ENCODE assay signal across 1 cellular context in the genomic region with DNA sequence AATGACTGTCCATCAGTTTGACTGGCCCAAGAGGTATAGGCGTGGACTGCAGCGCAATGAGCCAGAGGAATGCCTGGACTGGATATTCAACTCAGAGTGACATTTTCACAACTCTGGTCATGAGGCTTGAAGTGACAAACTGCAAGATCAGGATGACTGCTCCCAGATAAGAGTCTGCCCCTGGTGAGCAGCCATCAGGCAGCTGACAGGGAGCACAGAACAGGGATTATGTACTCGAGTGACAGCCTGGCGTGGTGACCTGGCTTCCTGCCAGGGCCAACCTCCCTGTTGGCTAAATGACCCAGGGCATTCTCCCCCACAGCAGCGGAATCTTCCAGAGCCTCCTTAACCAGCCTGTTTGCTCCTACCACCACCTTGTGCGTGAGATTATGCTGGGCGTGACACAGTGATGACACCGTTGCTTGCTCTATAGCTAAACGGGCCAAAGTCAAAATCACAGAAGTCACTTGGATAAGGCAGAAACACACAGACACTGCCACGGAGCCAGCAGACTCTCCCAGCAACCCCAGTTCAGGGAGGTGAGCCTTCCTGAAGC.
A peak's percentile ranks its signal among the peaks of the same experiment; 100 is the strongest.
TF ChIP-seq lines count a peak whose summit lies in the region.

No MANE protein-coding gene starts in this region.

TF ChIP-seq in HepG2, 621 proteins besides CTCF, POLR2A, EP300 and RAD21 (continued from another document and continues in another):
- TF ChIP-seq, protein P1, sequence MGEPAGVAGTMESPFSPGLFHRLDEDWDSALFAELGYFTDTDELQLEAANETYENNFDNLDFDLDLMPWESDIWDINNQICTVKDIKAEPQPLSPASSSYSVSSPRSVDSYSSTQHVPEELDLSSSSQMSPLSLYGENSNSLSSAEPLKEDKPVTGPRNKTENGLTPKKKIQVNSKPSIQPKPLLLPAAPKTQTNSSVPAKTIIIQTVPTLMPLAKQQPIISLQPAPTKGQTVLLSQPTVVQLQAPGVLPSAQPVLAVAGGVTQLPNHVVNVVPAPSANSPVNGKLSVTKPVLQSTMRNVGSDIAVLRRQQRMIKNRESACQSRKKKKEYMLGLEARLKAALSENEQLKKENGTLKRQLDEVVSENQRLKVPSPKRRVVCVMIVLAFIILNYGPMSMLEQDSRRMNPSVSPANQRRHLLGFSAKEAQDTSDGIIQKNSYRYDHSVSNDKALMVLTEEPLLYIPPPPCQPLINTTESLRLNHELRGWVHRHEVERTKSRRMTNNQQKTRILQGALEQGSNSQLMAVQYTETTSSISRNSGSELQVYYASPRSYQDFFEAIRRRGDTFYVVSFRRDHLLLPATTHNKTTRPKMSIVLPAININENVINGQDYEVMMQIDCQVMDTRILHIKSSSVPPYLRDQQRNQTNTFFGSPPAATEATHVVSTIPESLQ (CRISPR knock-in tag; conservative IDR thresholded peaks at IDR 0.05) = no peak
- TF ChIP-seq, protein P2, sequence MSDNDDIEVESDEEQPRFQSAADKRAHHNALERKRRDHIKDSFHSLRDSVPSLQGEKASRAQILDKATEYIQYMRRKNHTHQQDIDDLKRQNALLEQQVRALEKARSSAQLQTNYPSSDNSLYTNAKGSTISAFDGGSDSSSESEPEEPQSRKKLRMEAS (IDR thresholded peaks at IDR 0.05) = 0 out of 2 replicates have a peak, but pooled peaks have one; percentile 15
- TF ChIP-seq BCLAF1 (IDR thresholded peaks at IDR 0.05) (no peak), MED13 (CRISPR knock-in tag; IDR thresholded peaks at IDR 0.05) (no peak), POLR2G (IDR thresholded peaks at IDR 0.05; ENCODE audit: low read depth, low read length) (no peak), LCORL (IDR thresholded peaks at IDR 0.05) (no peak), LCORL (CRISPR knock-in tag; IDR thresholded peaks at IDR 0.05) (peak; percentile 62; the same call in 1 of the 2 replicates), ZNF678 (CRISPR knock-in tag; IDR thresholded peaks at IDR 0.05) (no peak), SOX5 (CRISPR knock-in tag; IDR thresholded peaks at IDR 0.05; ENCODE audit: borderline replicate concordance) (0 out of 2 replicates have a peak, but pooled peaks have one; percentile 9), ZNF570 (CRISPR knock-in tag; IDR thresholded peaks at IDR 0.05; ENCODE audit: borderline replicate concordance) (no peak), ZNF629 (CRISPR knock-in tag; conservative IDR thresholded peaks at IDR 0.05) (no peak), ZNF235 (CRISPR knock-in tag; IDR thresholded peaks at IDR 0.05; ENCODE audit: borderline replicate concordance) (no peak), ZBTB26 (CRISPR knock-in tag; IDR thresholded peaks at IDR 0.05; ENCODE audit: borderline replicate concordance) (no peak), ZNF251 (CRISPR knock-in tag; IDR thresholded peaks at IDR 0.05) (no peak), NONO (IDR thresholded peaks at IDR 0.05) (no peak), NONO (CRISPR knock-in tag; conservative IDR thresholded peaks at IDR 0.05) (0 out of 2 replicates have a peak, but pooled peaks have one; percentile 56), SNRNP70 (IDR thresholded peaks at IDR 0.05; ENCODE audit: low read depth, low read length) (no peak), ZNF614 (CRISPR knock-in tag; IDR thresholded peaks at IDR 0.05; ENCODE audit: borderline replicate concordance) (no peak), ZNF562 (CRISPR knock-in tag; IDR thresholded peaks at IDR 0.05; ENCODE audit: borderline replicate concordance) (no peak), ETV6 (CRISPR knock-in tag; conservative IDR thresholded peaks at IDR 0.05) (no peak), MIXL1 (CRISPR knock-in tag; IDR thresholded peaks at IDR 0.05) (0 out of 2 replicates have a peak, but pooled peaks have one; percentile 30), ARID3A (IDR thresholded peaks at IDR 0.05; ENCODE audit: low read depth, low read length) (no peak)
- TF ChIP-seq, protein P3, sequence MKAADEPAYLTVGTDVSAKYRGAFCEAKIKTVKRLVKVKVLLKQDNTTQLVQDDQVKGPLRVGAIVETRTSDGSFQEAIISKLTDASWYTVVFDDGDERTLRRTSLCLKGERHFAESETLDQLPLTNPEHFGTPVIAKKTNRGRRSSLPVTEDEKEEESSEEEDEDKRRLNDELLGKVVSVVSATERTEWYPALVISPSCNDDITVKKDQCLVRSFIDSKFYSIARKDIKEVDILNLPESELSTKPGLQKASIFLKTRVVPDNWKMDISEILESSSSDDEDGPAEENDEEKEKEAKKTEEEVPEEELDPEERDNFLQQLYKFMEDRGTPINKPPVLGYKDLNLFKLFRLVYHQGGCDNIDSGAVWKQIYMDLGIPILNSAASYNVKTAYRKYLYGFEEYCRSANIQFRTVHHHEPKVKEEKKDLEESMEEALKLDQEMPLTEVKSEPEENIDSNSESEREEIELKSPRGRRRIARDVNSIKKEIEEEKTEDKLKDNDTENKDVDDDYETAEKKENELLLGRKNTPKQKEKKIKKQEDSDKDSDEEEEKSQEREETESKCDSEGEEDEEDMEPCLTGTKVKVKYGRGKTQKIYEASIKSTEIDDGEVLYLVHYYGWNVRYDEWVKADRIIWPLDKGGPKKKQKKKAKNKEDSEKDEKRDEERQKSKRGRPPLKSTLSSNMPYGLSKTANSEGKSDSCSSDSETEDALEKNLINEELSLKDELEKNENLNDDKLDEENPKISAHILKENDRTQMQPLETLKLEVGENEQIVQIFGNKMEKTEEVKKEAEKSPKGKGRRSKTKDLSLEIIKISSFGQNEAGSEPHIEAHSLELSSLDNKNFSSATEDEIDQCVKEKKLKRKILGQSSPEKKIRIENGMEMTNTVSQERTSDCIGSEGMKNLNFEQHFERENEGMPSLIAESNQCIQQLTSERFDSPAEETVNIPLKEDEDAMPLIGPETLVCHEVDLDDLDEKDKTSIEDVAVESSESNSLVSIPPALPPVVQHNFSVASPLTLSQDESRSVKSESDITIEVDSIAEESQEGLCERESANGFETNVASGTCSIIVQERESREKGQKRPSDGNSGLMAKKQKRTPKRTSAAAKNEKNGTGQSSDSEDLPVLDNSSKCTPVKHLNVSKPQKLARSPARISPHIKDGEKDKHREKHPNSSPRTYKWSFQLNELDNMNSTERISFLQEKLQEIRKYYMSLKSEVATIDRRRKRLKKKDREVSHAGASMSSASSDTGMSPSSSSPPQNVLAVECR (CRISPR knock-in tag; IDR thresholded peaks at IDR 0.05; ENCODE audit: borderline replicate concordance) = peak; percentile 62; the same call in 1 of the 2 replicates
- TF ChIP-seq, protein P4, sequence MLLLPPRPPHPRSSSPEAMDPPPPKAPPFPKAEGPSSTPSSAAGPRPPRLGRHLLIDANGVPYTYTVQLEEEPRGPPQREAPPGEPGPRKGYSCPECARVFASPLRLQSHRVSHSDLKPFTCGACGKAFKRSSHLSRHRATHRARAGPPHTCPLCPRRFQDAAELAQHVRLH (CRISPR knock-in tag; IDR thresholded peaks at IDR 0.05; ENCODE audit: borderline replicate concordance, low read depth) = no peak
- TF ChIP-seq, protein P5, sequence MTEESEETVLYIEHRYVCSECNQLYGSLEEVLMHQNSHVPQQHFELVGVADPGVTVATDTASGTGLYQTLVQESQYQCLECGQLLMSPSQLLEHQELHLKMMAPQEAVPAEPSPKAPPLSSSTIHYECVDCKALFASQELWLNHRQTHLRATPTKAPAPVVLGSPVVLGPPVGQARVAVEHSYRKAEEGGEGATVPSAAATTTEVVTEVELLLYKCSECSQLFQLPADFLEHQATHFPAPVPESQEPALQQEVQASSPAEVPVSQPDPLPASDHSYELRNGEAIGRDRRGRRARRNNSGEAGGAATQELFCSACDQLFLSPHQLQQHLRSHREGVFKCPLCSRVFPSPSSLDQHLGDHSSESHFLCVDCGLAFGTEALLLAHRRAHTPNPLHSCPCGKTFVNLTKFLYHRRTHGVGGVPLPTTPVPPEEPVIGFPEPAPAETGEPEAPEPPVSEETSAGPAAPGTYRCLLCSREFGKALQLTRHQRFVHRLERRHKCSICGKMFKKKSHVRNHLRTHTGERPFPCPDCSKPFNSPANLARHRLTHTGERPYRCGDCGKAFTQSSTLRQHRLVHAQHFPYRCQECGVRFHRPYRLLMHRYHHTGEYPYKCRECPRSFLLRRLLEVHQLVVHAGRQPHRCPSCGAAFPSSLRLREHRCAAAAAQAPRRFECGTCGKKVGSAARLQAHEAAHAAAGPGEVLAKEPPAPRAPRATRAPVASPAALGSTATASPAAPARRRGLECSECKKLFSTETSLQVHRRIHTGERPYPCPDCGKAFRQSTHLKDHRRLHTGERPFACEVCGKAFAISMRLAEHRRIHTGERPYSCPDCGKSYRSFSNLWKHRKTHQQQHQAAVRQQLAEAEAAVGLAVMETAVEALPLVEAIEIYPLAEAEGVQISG (CRISPR knock-in tag; IDR thresholded peaks at IDR 0.05) = peak; percentile 14; the same call in 1 of the 2 replicates
- TF ChIP-seq, protein P6, sequence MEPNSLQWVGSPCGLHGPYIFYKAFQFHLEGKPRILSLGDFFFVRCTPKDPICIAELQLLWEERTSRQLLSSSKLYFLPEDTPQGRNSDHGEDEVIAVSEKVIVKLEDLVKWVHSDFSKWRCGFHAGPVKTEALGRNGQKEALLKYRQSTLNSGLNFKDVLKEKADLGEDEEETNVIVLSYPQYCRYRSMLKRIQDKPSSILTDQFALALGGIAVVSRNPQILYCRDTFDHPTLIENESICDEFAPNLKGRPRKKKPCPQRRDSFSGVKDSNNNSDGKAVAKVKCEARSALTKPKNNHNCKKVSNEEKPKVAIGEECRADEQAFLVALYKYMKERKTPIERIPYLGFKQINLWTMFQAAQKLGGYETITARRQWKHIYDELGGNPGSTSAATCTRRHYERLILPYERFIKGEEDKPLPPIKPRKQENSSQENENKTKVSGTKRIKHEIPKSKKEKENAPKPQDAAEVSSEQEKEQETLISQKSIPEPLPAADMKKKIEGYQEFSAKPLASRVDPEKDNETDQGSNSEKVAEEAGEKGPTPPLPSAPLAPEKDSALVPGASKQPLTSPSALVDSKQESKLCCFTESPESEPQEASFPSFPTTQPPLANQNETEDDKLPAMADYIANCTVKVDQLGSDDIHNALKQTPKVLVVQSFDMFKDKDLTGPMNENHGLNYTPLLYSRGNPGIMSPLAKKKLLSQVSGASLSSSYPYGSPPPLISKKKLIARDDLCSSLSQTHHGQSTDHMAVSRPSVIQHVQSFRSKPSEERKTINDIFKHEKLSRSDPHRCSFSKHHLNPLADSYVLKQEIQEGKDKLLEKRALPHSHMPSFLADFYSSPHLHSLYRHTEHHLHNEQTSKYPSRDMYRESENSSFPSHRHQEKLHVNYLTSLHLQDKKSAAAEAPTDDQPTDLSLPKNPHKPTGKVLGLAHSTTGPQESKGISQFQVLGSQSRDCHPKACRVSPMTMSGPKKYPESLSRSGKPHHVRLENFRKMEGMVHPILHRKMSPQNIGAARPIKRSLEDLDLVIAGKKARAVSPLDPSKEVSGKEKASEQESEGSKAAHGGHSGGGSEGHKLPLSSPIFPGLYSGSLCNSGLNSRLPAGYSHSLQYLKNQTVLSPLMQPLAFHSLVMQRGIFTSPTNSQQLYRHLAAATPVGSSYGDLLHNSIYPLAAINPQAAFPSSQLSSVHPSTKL (CRISPR knock-in tag; IDR thresholded peaks at IDR 0.05) = peak; percentile 44
- TF ChIP-seq, protein P7, sequence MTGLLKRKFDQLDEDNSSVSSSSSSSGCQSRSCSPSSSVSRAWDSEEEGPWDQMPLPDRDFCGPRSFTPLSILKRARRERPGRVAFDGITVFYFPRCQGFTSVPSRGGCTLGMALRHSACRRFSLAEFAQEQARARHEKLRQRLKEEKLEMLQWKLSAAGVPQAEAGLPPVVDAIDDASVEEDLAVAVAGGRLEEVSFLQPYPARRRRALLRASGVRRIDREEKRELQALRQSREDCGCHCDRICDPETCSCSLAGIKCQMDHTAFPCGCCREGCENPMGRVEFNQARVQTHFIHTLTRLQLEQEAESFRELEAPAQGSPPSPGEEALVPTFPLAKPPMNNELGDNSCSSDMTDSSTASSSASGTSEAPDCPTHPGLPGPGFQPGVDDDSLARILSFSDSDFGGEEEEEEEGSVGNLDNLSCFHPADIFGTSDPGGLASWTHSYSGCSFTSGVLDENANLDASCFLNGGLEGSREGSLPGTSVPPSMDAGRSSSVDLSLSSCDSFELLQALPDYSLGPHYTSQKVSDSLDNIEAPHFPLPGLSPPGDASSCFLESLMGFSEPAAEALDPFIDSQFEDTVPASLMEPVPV (CRISPR knock-in tag; IDR thresholded peaks at IDR 0.05) = no peak
